In genomic region chr20:63979549-63980316, GRCh38 we compare ENCODE assay signal across 8 cellular contexts. TPM values are rescaled to one million over a fixed set of nuclear protein-coding genes. Genes with fewer than 3 reads are reported as not detected.
A peak's percentile ranks its signal among the peaks of the same experiment; 100 is the strongest.
DNase-seq lines count a peak whose midpoint lies in the region; ATAC-seq and TF ChIP-seq lines count a peak whose summit lies in the region.

Gene SAMD10, minus strand, starts transcription at chr20:63979642. Its CDS starts 175 bp downstream, at chr20:63979467.

- ATAC-seq in T-cell (replicated peaks in 1 of 4) = peak; percentile 34 to 51 (median 36)
- no peak for ATAC-seq in HG02852 (IDR thresholded peaks at IDR 0.05; ENCODE audit: unreplicated experiment)

- 0 to 17% (median 3%) methylated on average over 3 to 53 of the region's 54 CpGs for WGBS in adrenal gland, 4 donors

- CTCF ChIA-PET in T-cell (lab: Charles Lee) = interaction anchor here (0.6 to 1.8 kb wide), 7 partner anchors 59 to 321 kb away, joined by 3 to 8 read pairs (median 3); partner anchors contain the start of genes LIME1 (in 1 of the 2) and RTEL1 (in 1 of the 2)

- H3K27me3 ChIP-seq in adrenal gland (no peaks in the 10 kb centered on the region), iPS-20b (ENCODE audit: insufficient read depth, low read length) (peaks cover 14% of the 10 kb centered on the region)

- H3K36me3 ChIP-seq in adrenal gland (replicated peaks in 1 of 2) = peaks cover 0 to 12% of the 10 kb centered on the region in 2 donors
- peaks cover 15% of the 10 kb centered on the region for H3K36me3 ChIP-seq in iPS-20b (ENCODE audit: insufficient read depth, low read depth, low read length)

- H3K4me1 ChIP-seq in adrenal gland (replicated peaks in 1 of 2) (peaks cover 31 to 40% of the 10 kb centered on the region in 2 donors), iPS-20b (ENCODE audit: insufficient read depth, low read length) (peaks cover 9% of the 10 kb centered on the region)

- H3K4me3 ChIP-seq in LNCaP clone FGC (ENCODE audit: low read depth, low read length) = peak within 1 kb of the TSS; percentile 90
- H3K4me3 ChIP-seq in adrenal gland = peak within 1 kb of the TSS in 3 of 4 donors; percentile 18 to 96 (median 58)
- H3K4me3 ChIP-seq in iPS-20b (ENCODE audit: low read length) = peak within 1 kb of the TSS; percentile 98

- H3K9ac ChIP-seq in iPS-20b (ENCODE audit: low read depth, low read length) = peak within 1 kb of the TSS; percentile 54; the same call in 1 of the 2 replicates

- H3K27ac ChIP-seq in adrenal gland = peak within 1 kb of the TSS; percentile 30 to 94 (median 70)
- no peak within 1 kb of the TSS for H3K27ac ChIP-seq in iPS-20b (ENCODE audit: low read length)

- H3K27me3 Mint-ChIP-seq in T-cell = no peaks in the 10 kb centered on the region

- peak; percentile 61 for TF ChIP-seq POLR2A in GM19193 (IDR thresholded peaks at IDR 0.05; ENCODE audit: extremely low read depth, insufficient read depth, insufficient read length)
- TF ChIP-seq POLR2A in adrenal gland (IDR thresholded peaks at IDR 0.05) = no peak

- peak within 1 kb of the TSS; percentile 84 to 94 (median 85) for H3K4me3 Mint-ChIP-seq in T-cell

- TF ChIP-seq CTCF in LNCaP clone FGC (IDR thresholded peaks at IDR 0.05; ENCODE audit: control insufficient read depth, extremely low read depth, insufficient read depth) (no peak), adrenal gland (IDR thresholded peaks at IDR 0.05) (peak in 2 of 6 experiments; percentile 33 to 51)

- H3K9me3 Mint-ChIP-seq in T-cell = no peaks in the 10 kb centered on the region

- intact Hi-C loops in adrenal gland (cut with DNase I) = loop anchor here (5.0 to 10.0 kb wide), 3 partner anchors 195 to 442 kb away; partner anchors contain the start of gene PTK6 (in 1 of the 2)

- peak within 1 kb of the TSS; percentile 96 to 98 for H3K27ac Mint-ChIP-seq in T-cell

- H3K36me3 Mint-ChIP-seq in T-cell = peaks cover 21% of the 10 kb centered on the region

- H3K4me1 Mint-ChIP-seq in T-cell = peaks cover 61 to 67% (median 66%) of the 10 kb centered on the region in 3 donors

- POLR2A ChIA-PET in T-cell (lab: Charles Lee) = interaction anchor here (0.6 to 1.0 kb wide), 3 partner anchors 115 to 426 kb away, joined by 3 to 4 read pairs (median 3); partner anchors contain the start of gene TPD52L2 (in 1 of the 2)

- DNase-seq in AML-193 (lab: John Stamatoyannopoulos, UW) = peak; percentile 16 to 25
- DNase-seq in LNCaP clone FGC (ENCODE audit: low read depth) = no peak
- peak; percentile 47 to 81 (median 69) for DNase-seq in T-cell
- DNase-seq in adrenal gland = peak in 5 of 7 donors; percentile 42 to 67 (median 43)
- DNase-seq in stimulated activated CD4-positive, alpha-beta T cell treated with anti-CD3 and anti-CD28 coated beads, Interleukin-12 subunit alpha, Interleukin-12 subunit beta, amount 100 ng/mL, for 4 hours = peak; percentile 89

- H3K9me3 ChIP-seq in adrenal gland (replicated peaks in 1 of 3) (no peaks in the 10 kb centered on the region), iPS-20b (ENCODE audit: insufficient read depth, low read depth, low read length) (no peaks in the 10 kb centered on the region)

RNA-seq across cellular contexts. Expression of gene SAMD10, which starts in this region (rescaled TPM):
- total RNA-seq in T-cell = 10 to 100 TPM; 16.1 to 30.8 (median 17.7) TPM
- total RNA-seq in adrenal gland = 1 to 10 TPM; 1.1 to 8.8 (median 4.6) TPM
- 1 to 10 TPM; 1.7 to 8.4 (median 4.4) TPM for polyA plus RNA-seq in adrenal gland
